In the genomic region with DNA sequence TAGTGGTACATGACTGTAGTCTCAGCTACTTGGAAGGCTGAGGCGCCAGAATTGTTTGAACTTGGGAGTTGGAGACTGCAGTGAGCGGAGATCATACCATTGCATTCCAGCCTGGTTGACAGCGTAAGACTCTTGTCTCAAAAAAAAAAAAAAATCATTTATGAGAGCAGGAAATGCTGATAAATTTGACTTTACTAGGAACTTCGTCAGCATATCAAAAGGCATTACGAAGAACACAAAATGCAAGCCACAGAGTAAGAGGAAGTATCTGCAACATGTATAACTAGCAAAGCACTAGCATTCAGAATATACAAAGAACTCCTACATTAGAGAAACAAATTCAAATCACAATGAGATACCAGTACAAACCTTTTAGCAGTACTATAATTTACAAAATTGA, we compare ENCODE assay signal across 24 cellular contexts.
"Had no signal": no experiment of that assay in that cellular context is flagged by ENCODE, and none has a peak within 500 bp of the region (broad histone marks: within the 10 kb centered on the region; RNA-seq: fewer than 3 reads in every experiment).

No MANE protein-coding gene starts in this region.

- H3K36me3 ChIP-seq: esophagus muscularis mucosa, tibial nerve, upper lobe of right lung, vagina had no signal

- H3K4me3 ChIP-seq: esophagus muscularis mucosa, hepatocyte, lung, psoas muscle, testis, tibial nerve, upper lobe of right lung, vagina had no signal

- DNase-seq: effector memory CD8-positive, alpha-beta T cell; left colon; left ventricle myocardium superior; mesenchymal stem cell; naive B cell; nephron progenitor cell; psoas muscle; retina; stimulated activated CD4-positive, alpha-beta T cell treated with anti-CD3 and anti-CD28 coated beads, Interleukin-2, amount 100 ng/mL, for 24 hours; stimulated activated CD4-positive, alpha-beta T cell treated with anti-CD3 and anti-CD28 coated beads, Interleukin-4, amount 100 ng/mL, for 4 hours; stimulated activated naive B cell treated with anti-CD40 and anti-IgM and Interleukin-4, amounts not matched to agents 10 μg/mL and 1 μg/mL and 100 μg/mL, for 72 hours; stimulated activated naive CD8-positive, alpha-beta T cell treated with anti-CD3 and anti-CD28 coated beads, Interleukin-15, amount 100 ng/mL, for 72 hours; testis; upper lobe of right lung had no signal

- H3K4me1 Mint-ChIP-seq: stimulated activated naive CD8-positive, alpha-beta T cell treated with anti-CD3 and anti-CD28 coated beads, Interleukin-15, amount 100 ng/mL, for 72 hours had no signal

- H3K4me1 ChIP-seq: esophagus muscularis mucosa, foreskin keratinocyte, parathyroid adenoma, tibial nerve, upper lobe of right lung, vagina had no signal

- H3K27ac Mint-ChIP-seq: dendritic cell treated with granulocyte-macrophage colony-stimulating factor and Interleukin-4, amounts not matched to agents 40 ng/mL and 50 ng/mL, for 4 days; effector memory CD8-positive, alpha-beta T cell; naive B cell; nephron progenitor cell; stimulated activated naive B cell treated with anti-CD40 and anti-IgM and Interleukin-4, amounts not matched to agents 10 μg/mL and 1 μg/mL and 100 μg/mL, for 72 hours had no signal

- H3K9me3 ChIP-seq: psoas muscle, testis, upper lobe of right lung, vagina had no signal

- H3K4me3 Mint-ChIP-seq: dendritic cell treated with granulocyte-macrophage colony-stimulating factor and Interleukin-4, amounts not matched to agents 40 ng/mL and 50 ng/mL, for 4 days; effector memory CD8-positive, alpha-beta T cell; naive B cell; nephron progenitor cell; stimulated activated naive B cell treated with anti-CD40 and anti-IgM and Interleukin-4, amounts not matched to agents 10 μg/mL and 1 μg/mL and 100 μg/mL, for 72 hours; stimulated activated naive CD8-positive, alpha-beta T cell treated with anti-CD3 and anti-CD28 coated beads, Interleukin-15, amount 100 ng/mL, for 72 hours had no signal

- H3K27me3 Mint-ChIP-seq: dendritic cell treated with granulocyte-macrophage colony-stimulating factor and Interleukin-4, amounts not matched to agents 40 ng/mL and 50 ng/mL, for 4 days; effector memory CD8-positive, alpha-beta T cell; naive B cell; stimulated activated naive B cell treated with anti-CD40 and anti-IgM and Interleukin-4, amounts not matched to agents 10 μg/mL and 1 μg/mL and 100 μg/mL, for 72 hours; stimulated activated naive CD8-positive, alpha-beta T cell treated with anti-CD3 and anti-CD28 coated beads, Interleukin-15, amount 100 ng/mL, for 72 hours had no signal

- H2AFZ ChIP-seq: hepatocyte, parathyroid adenoma had no signal

- H3K79me2 ChIP-seq: hepatocyte, parathyroid adenoma had no signal

- H3K4me2 ChIP-seq: hepatocyte had no signal

- ATAC-seq: effector memory CD8-positive, alpha-beta T cell; foreskin keratinocyte; left colon; left ventricle myocardium superior; psoas muscle; sciatic nerve; stimulated activated naive CD8-positive, alpha-beta T cell treated with anti-CD3 and anti-CD28 coated beads, Interleukin-15, amount 100 ng/mL, for 72 hours; upper lobe of right lung had no signal

- H3K27ac ChIP-seq: epithelial cell of prostate, esophagus muscularis mucosa, foreskin keratinocyte, hepatocyte, parathyroid adenoma, psoas muscle, testis, tibial nerve, upper lobe of right lung, vagina had no signal

- H3K9ac ChIP-seq: parathyroid adenoma had no signal

- H3K27me3 ChIP-seq: esophagus muscularis mucosa, foreskin keratinocyte, hepatocyte, testis, tibial nerve, upper lobe of right lung, vagina had no signal
